8 cellular contexts compared by ENCODE assay signal in the genomic region with DNA sequence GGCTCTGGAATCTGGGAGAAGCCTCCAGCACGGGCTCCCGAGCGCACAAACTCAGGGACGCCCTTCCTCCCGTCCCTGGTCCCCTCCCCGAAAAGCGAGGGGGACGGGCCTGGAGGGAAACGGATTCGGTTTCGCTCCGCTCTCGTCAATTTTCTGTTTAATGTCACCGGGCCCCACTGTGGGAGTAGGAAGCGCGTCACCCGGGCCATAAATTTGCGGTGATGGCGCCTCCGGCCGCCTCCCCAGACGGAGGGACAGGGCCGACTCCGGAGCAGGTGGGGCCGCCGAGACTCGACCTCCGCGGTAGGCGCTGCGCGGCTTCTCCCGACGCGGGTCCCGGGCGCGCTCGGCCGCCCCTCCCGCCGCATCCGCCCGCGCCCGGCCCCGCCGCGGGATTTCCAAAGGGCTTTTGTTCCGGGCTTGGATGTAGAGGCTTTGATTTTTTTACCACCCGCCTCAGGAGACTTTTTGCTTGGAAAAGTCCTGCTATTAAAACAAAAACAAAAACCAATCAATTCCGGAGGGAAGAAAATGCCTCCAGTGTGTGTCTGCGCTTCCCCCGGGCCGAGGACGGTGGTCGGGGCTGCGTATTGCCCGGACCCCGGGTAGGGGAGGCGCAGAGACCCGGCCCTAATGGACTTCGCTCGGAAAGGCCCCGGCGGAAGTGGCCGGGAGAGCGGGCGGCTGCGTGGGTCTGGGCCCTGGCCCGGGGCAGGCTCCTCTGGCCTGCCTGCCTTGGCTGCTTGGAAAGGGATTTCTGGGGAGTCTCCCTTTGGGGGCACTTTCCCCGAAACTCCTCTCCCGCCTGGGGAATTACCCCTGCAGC.
DNase-seq lines count a peak whose midpoint lies in the region; ATAC-seq and TF ChIP-seq lines count a peak whose summit lies in the region.

No MANE protein-coding gene starts in this region.

- H3K27me3 ChIP-seq in adipocyte (replicated peaks; ENCODE audit: control insufficient read depth, insufficient read depth, low read length) (no peaks in the 10 kb centered on the region), rectal smooth muscle tissue (ENCODE audit: control insufficient read depth, insufficient read depth, low read length) (no peaks in the 10 kb centered on the region)

- no peaks in the 10 kb centered on the region for H3K9me3 ChIP-seq in adipocyte (ENCODE audit: control insufficient read depth, low read length)

- peak overlapping the region; percentile 95 for H3K9ac ChIP-seq in adipocyte (ENCODE audit: low read length)
- H3K9ac ChIP-seq in rectal smooth muscle tissue (ENCODE audit: low read length) = peak overlapping the region; percentile 61

- no peak for ATAC-seq in GM21529 (IDR thresholded peaks at IDR 0.05; ENCODE audit: unreplicated experiment)
- no peak for ATAC-seq in HG02885 (IDR thresholded peaks at IDR 0.05; ENCODE audit: poor library complexity, unreplicated experiment)

- peak overlapping the region; percentile 96 for H3K27ac ChIP-seq in rectal smooth muscle tissue (ENCODE audit: low read depth, low read length)

- H3K4me3 ChIP-seq in NB4 (ENCODE audit: low read depth, low read length) (peak overlapping the region; percentile 38), adipocyte (ENCODE audit: low read length) (peak overlapping the region; percentile 86), rectal smooth muscle tissue (ENCODE audit: low read length) (peak overlapping the region; percentile 77)

- TF ChIP-seq CTCF in NB4 (IDR thresholded peaks at IDR 0.05; ENCODE audit: low read depth, low read length) = no peak

- peak; percentile 74 for DNase-seq in EH (ENCODE audit: low read depth)
- DNase-seq in NB4 (ENCODE audit: low read depth) = peak; percentile 78
- DNase-seq in adipocyte (ENCODE audit: low read depth) = peak; percentile 73
- peak; percentile 87 for DNase-seq in hepatic stellate cell (ENCODE audit: low spot score)
- no peak for DNase-seq in islet precursor cell

- H3K36me3 ChIP-seq in adipocyte (ENCODE audit: control insufficient read depth, insufficient read depth, low read length, severe bottlenecking) (no peaks in the 10 kb centered on the region), rectal smooth muscle tissue (ENCODE audit: control insufficient read depth, insufficient read depth, low read length) (no peaks in the 10 kb centered on the region)

- peak; percentile 15 for TF ChIP-seq POLR2A in NB4 (IDR thresholded peaks at IDR 0.05; ENCODE audit: extremely low read depth, insufficient read length)

- H3K4me1 ChIP-seq in adipocyte (ENCODE audit: control insufficient read depth, insufficient read depth, low read length) = peaks cover 43% of the 10 kb centered on the region
- peaks cover 31% of the 10 kb centered on the region for H3K4me1 ChIP-seq in rectal smooth muscle tissue (ENCODE audit: control insufficient read depth, insufficient read depth, low read length)
